ENCODE assay signal across 28 cellular contexts in genomic region chr17:51720439-51720838, GRCh38.
"Had no signal": no experiment of that assay in that cellular context is flagged by ENCODE, and none has a peak within 500 bp of the region (broad histone marks: within the 10 kb centered on the region; RNA-seq: fewer than 3 reads in every experiment).

No MANE protein-coding gene starts in this region.

- H3K4me2 ChIP-seq: hepatocyte had no signal

- H3K9me3 ChIP-seq: colonic mucosa, esophagus muscularis mucosa, esophagus squamous epithelium, gastrocnemius medialis, gastroesophageal sphincter had no signal

- H3K27ac ChIP-seq: colonic mucosa, coronary artery, dorsolateral prefrontal cortex, epithelial cell of prostate, esophagus muscularis mucosa, esophagus squamous epithelium, foreskin keratinocyte, gastrocnemius medialis, gastroesophageal sphincter, heart left ventricle, heart right ventricle, hepatocyte had no signal

- FAIRE-seq: endometrium, endothelial cell of umbilical vein, frontal cortex had no signal

- H3K4me1 ChIP-seq: colonic mucosa, esophagus squamous epithelium, foreskin keratinocyte, gastrocnemius medialis, heart left ventricle, heart right ventricle had no signal

- DNase-seq: colonic mucosa; cortex of kidney; dermis blood vessel endothelial cell; dorsolateral prefrontal cortex; effector CD4-positive, alpha-beta T cell; effector CD8-positive, alpha-beta T cell; effector memory CD4-positive, alpha-beta T cell; effector memory CD8-positive, alpha-beta T cell; endodermal cell; erythroblast; esophagus squamous epithelium; foreskin fibroblast; foreskin keratinocyte; foreskin melanocyte; gastrocnemius medialis; glutamatergic neuron; head of caudate nucleus; heart left ventricle; heart right ventricle had no signal

- H3K36me3 ChIP-seq: colonic mucosa, esophagus muscularis mucosa, esophagus squamous epithelium, gastrocnemius medialis, gastroesophageal sphincter, heart left ventricle, heart right ventricle had no signal

- ATAC-seq: effector memory CD8-positive, alpha-beta T cell; esophagus mucosa; foreskin keratinocyte; gastrocnemius medialis; gastroesophageal sphincter; heart left ventricle; heart right ventricle had no signal

- H3K4me3 ChIP-seq: colonic mucosa, coronary artery, dorsolateral prefrontal cortex, esophagus muscularis mucosa, esophagus squamous epithelium, gastrocnemius medialis, gastroesophageal sphincter, heart left ventricle, heart right ventricle, hepatocyte had no signal

- H3K79me2 ChIP-seq: hepatocyte had no signal

- H2AFZ ChIP-seq: hepatocyte had no signal

- H3K27me3 ChIP-seq: colonic mucosa, dorsolateral prefrontal cortex, esophagus muscularis mucosa, esophagus squamous epithelium, foreskin keratinocyte, gastrocnemius medialis, gastroesophageal sphincter, heart left ventricle, hepatocyte had no signal
